In the genomic region with DNA sequence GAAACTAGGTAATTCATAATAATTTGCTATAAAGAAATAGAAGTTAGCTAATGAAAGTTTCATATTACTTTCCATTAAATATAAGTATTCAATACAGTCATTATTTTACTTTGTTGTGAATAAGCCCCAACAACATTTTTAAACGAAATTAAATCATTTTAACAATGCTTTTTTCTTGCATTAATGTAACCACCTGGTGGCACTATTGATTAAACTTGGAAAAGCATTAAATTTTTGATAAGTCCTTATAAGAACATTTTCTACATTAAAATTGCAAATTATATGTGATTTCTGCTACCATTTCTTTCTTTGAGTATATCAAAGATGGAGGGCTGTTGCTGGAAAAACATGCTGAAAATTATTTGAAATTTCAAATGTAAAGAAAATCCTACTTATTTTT, we compare ENCODE assay signal across 13 cellular contexts.
A peak's percentile ranks its signal among the peaks of the same experiment; 100 is the strongest.
DNase-seq lines count a peak whose midpoint lies in the region; ATAC-seq and TF ChIP-seq lines count a peak whose summit lies in the region.
"Had no signal": no experiment of that assay in that cellular context is flagged by ENCODE, and none has a peak within 500 bp of the region (broad histone marks: within the 10 kb centered on the region; RNA-seq: fewer than 3 reads in every experiment).

No MANE protein-coding gene starts in this region.

- H3K27me3 ChIP-seq in GM06990 (replicated peaks; ENCODE audit: control insufficient read depth, insufficient read depth, low read length) (no peaks in the 10 kb centered on the region), MM.1S (replicated peaks; ENCODE audit: insufficient read depth, low read length) (no peaks in the 10 kb centered on the region), HAP-1 (ENCODE audit: low read depth) (no peaks in the 10 kb centered on the region)
- H3K27me3 ChIP-seq: colonic mucosa, suprapubic skin had no signal

- no peaks in the 10 kb centered on the region for H3K9me3 Mint-ChIP-seq in nephron

- DNase-seq in GM06990 (ENCODE audit: extremely low read depth, insufficient read length) (no peak), MM.1S (no peak), astrocyte of the spinal cord (ENCODE audit: low read depth, low spot score) (peak; percentile 7), HAP-1 (ENCODE audit: low spot score in 2 of 2) (no peak), amygdala (lab: John Stamatoyannopoulos, UW) (no peak)
- DNase-seq: activated naive CD4-positive, alpha-beta T cell treated with anti-CD3 and anti-CD28 coated beads, Interleukin-2, amount 50 U/mL, for 16 hours; colonic mucosa; immature natural killer cell had no signal

- no peak overlapping the region for H2AFZ ChIP-seq in MM.1S (ENCODE audit: low read length)

- no peaks in the 10 kb centered on the region for H3K79me2 ChIP-seq in MM.1S (ENCODE audit: low read length)

- H3K36me3 ChIP-seq in GM06990 (ENCODE audit: control insufficient read depth, insufficient read depth, low read length): no peaks in the 10 kb centered on the region
- no peaks in the 10 kb centered on the region for H3K36me3 ChIP-seq in MM.1S (replicated peaks; ENCODE audit: insufficient read depth, low read length)
- H3K36me3 ChIP-seq in HAP-1 (replicated peaks): no peaks in the 10 kb centered on the region
- H3K36me3 ChIP-seq: colonic mucosa, suprapubic skin had no signal

- no peaks in the 10 kb centered on the region for H3F3A ChIP-seq in MM.1S (ENCODE audit: insufficient read depth, low read length)

- peaks cover 21% of the 10 kb centered on the region for H3K4me1 Mint-ChIP-seq in nephron
- H3K4me1 Mint-ChIP-seq: IgD-negative memory B cell, immature natural killer cell had no signal

- H3K4me1 ChIP-seq in MM.1S (ENCODE audit: low read length) (no peaks in the 10 kb centered on the region), HAP-1 (peaks cover 11% of the 10 kb centered on the region)
- H3K4me1 ChIP-seq: colonic mucosa, suprapubic skin had no signal

- H4K20me1 ChIP-seq in MM.1S (ENCODE audit: insufficient read depth, low read length): no peaks in the 10 kb centered on the region

- no peaks in the 10 kb centered on the region for H3K27me3 Mint-ChIP-seq in nephron (ENCODE audit: low read depth)
- H3K27me3 Mint-ChIP-seq: IgD-negative memory B cell had no signal

- no peak overlapping the region for H3K4me2 ChIP-seq in MM.1S (ENCODE audit: low read depth, low read length)

- H3K9me3 ChIP-seq in MM.1S (replicated peaks; ENCODE audit: insufficient read depth, low read length): no peaks in the 10 kb centered on the region
- no peaks in the 10 kb centered on the region for H3K9me3 ChIP-seq in HAP-1
- H3K9me3 ChIP-seq: colonic mucosa, suprapubic skin had no signal

- H3K9me2 ChIP-seq in MM.1S (replicated peaks; ENCODE audit: insufficient read depth, low read length): no peaks in the 10 kb centered on the region

- TF ChIP-seq CTCF in GM06990 (IDR thresholded peaks at IDR 0.05; ENCODE audit: insufficient read depth, low read length, poor library complexity, severe bottlenecking): peak; percentile 21
- TF ChIP-seq CTCF in MM.1S (IDR thresholded peaks at IDR 0.05; ENCODE audit: low read length): peak; percentile 35
- peak; percentile 10 for TF ChIP-seq CTCF in astrocyte of the spinal cord (IDR thresholded peaks at IDR 0.05; ENCODE audit: low read depth, low read length)
- peak; percentile 36 to 51 (median 41) for TF ChIP-seq CTCF in nephron (IDR thresholded peaks at IDR 0.05; ENCODE audit: unreplicated experiment in 3 of 3)

- in situ Hi-C loops in astrocyte of the spinal cord (cut with HindIII; ENCODE audit: low sequenced_read_pairs): no loop called here
- in situ Hi-C loops in HAP-1 (cut with MboI; ENCODE audit: low sequenced_read_pairs): no loop called here

- H3K36me3 Mint-ChIP-seq in nephron (ENCODE audit: low read depth): no peaks in the 10 kb centered on the region
- H3K36me3 Mint-ChIP-seq: IgD-negative memory B cell, immature natural killer cell had no signal

- H3K9ac ChIP-seq in MM.1S (ENCODE audit: low read length): no peak overlapping the region

- H3K27ac Mint-ChIP-seq in nephron: no peak overlapping the region
- H3K27ac Mint-ChIP-seq: IgD-negative memory B cell, immature natural killer cell had no signal

- H3K4me3 ChIP-seq in GM06990 (replicated peaks; ENCODE audit: low read depth, low read length): no peak overlapping the region
- no peak overlapping the region for H3K4me3 ChIP-seq in MM.1S (ENCODE audit: low read length)
- no peak overlapping the region for H3K4me3 ChIP-seq in astrocyte of the spinal cord (ENCODE audit: low read depth, low read length)
- H3K4me3 ChIP-seq in HAP-1: no peak overlapping the region
- H3K4me3 ChIP-seq: colonic mucosa, suprapubic skin had no signal

- H3K4me3 Mint-ChIP-seq in nephron: no peak overlapping the region
- H3K4me3 Mint-ChIP-seq: IgD-negative memory B cell, immature natural killer cell had no signal

- no peak overlapping the region for H3K27ac ChIP-seq in MM.1S (ENCODE audit: low read length)
- H3K27ac ChIP-seq: colonic mucosa, suprapubic skin had no signal

- no peak for ATAC-seq in GM18909 (IDR thresholded peaks at IDR 0.05; ENCODE audit: poor library complexity, unreplicated experiment)
- no peak for ATAC-seq in HG03469 (IDR thresholded peaks at IDR 0.05; ENCODE audit: unreplicated experiment)
